ENCODE assay signal across 1 cellular context in genomic region chr2:1081411-1082225, GRCh38.
TF ChIP-seq lines count a peak whose summit lies in the region.

No MANE protein-coding gene starts in this region.

TF ChIP-seq in IMR-90, 13 proteins besides CTCF, POLR2A, EP300 and RAD21 (continued from another document):
- TF ChIP-seq SMC3 (IDR thresholded peaks at IDR 0.05; ENCODE audit: low read depth, low read length) = no peak
